In genomic region chrX:118459494-118459893, GRCh38 we compare ENCODE assay signal across 8 cellular contexts. TPM values are rescaled to one million over a fixed set of nuclear protein-coding genes. Genes with fewer than 3 reads are reported as not detected.
DNase-seq lines count a peak whose midpoint lies in the region; ATAC-seq and TF ChIP-seq lines count a peak whose summit lies in the region.

No MANE protein-coding gene starts in this region.

- TF ChIP-seq CTCF in AG04450 (IDR thresholded peaks at IDR 0.05; ENCODE audit: low read depth, low read length) (peak; percentile 69), PC-3 (conservative IDR thresholded peaks at IDR 0.05; ENCODE audit: low read depth, low read length) (peak; percentile 73), chondrocyte (IDR thresholded peaks at IDR 0.05) (peak; percentile 81), mesothelial cell of epicardium (IDR thresholded peaks at IDR 0.05; ENCODE audit: unreplicated experiment) (peak; percentile 49)

- no peaks in the 10 kb centered on the region for H3K36me3 Mint-ChIP-seq in chondrocyte (ENCODE audit: low read depth)
- no peaks in the 10 kb centered on the region for H3K36me3 Mint-ChIP-seq in mesothelial cell of epicardium

- H3K9me3 Mint-ChIP-seq in chondrocyte (ENCODE audit: low read depth), result no peaks in the 10 kb centered on the region
- H3K9me3 Mint-ChIP-seq in mesothelial cell of epicardium, result peaks cover 5% of the 10 kb centered on the region

- no peak overlapping the region for H3K4me2 ChIP-seq in PC-3 (ENCODE audit: low read length)

- ATAC-seq in PC-3, result peak; percentile 81

- H2AFZ ChIP-seq in PC-3 (ENCODE audit: low read length), result no peak overlapping the region

- CTCF ChIA-PET in AG04450 (lab: Charles Lee), result interaction anchor here (0.6 to 5.4 kb wide), 28 partner anchors 8 to 343 kb away, joined by 3 to 146 read pairs (median 4); no protein-coding TSS in a partner anchor
- CTCF ChIA-PET in PC-3 (lab: Charles Lee), result interaction anchor here (0.6 to 2.0 kb wide), 5 partner anchors 14 to 143 kb away, joined by 3 to 30 read pairs (median 3); no protein-coding TSS in a partner anchor

- H3K9ac ChIP-seq in PC-3 (ENCODE audit: low read length), result no peak overlapping the region

- no peaks in the 10 kb centered on the region for H4K20me1 ChIP-seq in PC-3 (ENCODE audit: low read length)

- no peak overlapping the region for H3K27ac Mint-ChIP-seq in chondrocyte (ENCODE audit: unreplicated experiment)
- no peak overlapping the region for H3K27ac Mint-ChIP-seq in mesothelial cell of epicardium

- POLR2A ChIA-PET in AG04450 (lab: Yijun Ruan, JAX) (interaction anchor here (1.0 to 1.3 kb wide), 2 partner anchors 36 to 142 kb away, joined by 3 to 4 read pairs; partner anchors contain the start of gene DOCK11), PC-3 (lab: Charles Lee; ENCODE audit: unreplicated experiment) (no interaction called here)

- H3K4me3 ChIP-seq in AG04450 (ENCODE audit: low read depth, low read length) (no peak overlapping the region), PC-3 (ENCODE audit: low read length) (no peak overlapping the region)

- H3K27me3 ChIP-seq in AG04450 (ENCODE audit: control insufficient read depth, insufficient read depth, low read length) (no peaks in the 10 kb centered on the region), PC-3 (ENCODE audit: low read length) (no peaks in the 10 kb centered on the region)

- H3K4me1 Mint-ChIP-seq in chondrocyte (ENCODE audit: low read depth) (peaks cover 4% of the 10 kb centered on the region), mesothelial cell of epicardium (no peaks in the 10 kb centered on the region)

- no peaks in the 10 kb centered on the region for H3K4me1 ChIP-seq in PC-3 (ENCODE audit: insufficient read depth, low read length)

- H3K9me2 ChIP-seq in PC-3 (replicated peaks; ENCODE audit: low read length), result no peaks in the 10 kb centered on the region

- DNase-seq in AG04450 (ENCODE audit: low read depth, low spot score), result no peak
- peak; percentile 1 for DNase-seq in GF-D8 (lab: John Stamatoyannopoulos, UW)
- peak; percentile 4 for DNase-seq in HS-27A (ENCODE audit: low read depth)
- peak; percentile 52 for DNase-seq in PC-3
- DNase-seq in chondrocyte (ENCODE audit: low spot score), result no peak
- no peak for DNase-seq in mesothelial cell of epicardium (ENCODE audit: low spot score in 2 of 2, unreplicated experiment in 2 of 2)
- no peak for DNase-seq in posterior cingulate gyrus
- no peak for DNase-seq in activated gamma-delta T cell (lab: John Stamatoyannopoulos, UW)

- no TSS peak for BruUV-seq in PC-3 (replicated peaks; lab: Mats Ljungman, UMichigan)

- H3K27me3 Mint-ChIP-seq in chondrocyte (ENCODE audit: low read depth), result no peaks in the 10 kb centered on the region
- no peaks in the 10 kb centered on the region for H3K27me3 Mint-ChIP-seq in mesothelial cell of epicardium (ENCODE audit: low read depth)

- H3K4me3 Mint-ChIP-seq in chondrocyte (ENCODE audit: unreplicated experiment) (no peak overlapping the region), mesothelial cell of epicardium (no peak overlapping the region)

- H3K36me3 ChIP-seq in PC-3 (ENCODE audit: low read depth, low read length), result no peaks in the 10 kb centered on the region

- H3K9me3 ChIP-seq in AG04450 (ENCODE audit: control insufficient read depth, insufficient read depth, low read length), result no peaks in the 10 kb centered on the region
- no peaks in the 10 kb centered on the region for H3K9me3 ChIP-seq in PC-3 (ENCODE audit: low read length)

- H3K27ac ChIP-seq in AG04450 (ENCODE audit: low read depth, low read length) (no peak overlapping the region), PC-3 (ENCODE audit: low read length) (no peak overlapping the region)

- no peaks in the 10 kb centered on the region for H3K79me2 ChIP-seq in PC-3 (ENCODE audit: low read length)

- H3F3A ChIP-seq in PC-3 (ENCODE audit: low read length, unreplicated experiment), result no peaks in the 10 kb centered on the region

- intact Hi-C loops in PC-3 (cut with micrococcal nuclease) (loop anchor here (1.0 kb wide), 1 partner anchor 142 kb away; no protein-coding TSS in a partner anchor), posterior cingulate gyrus (cut with DNase I) (loop anchor here (2.0 kb wide), 1 partner anchor 141 kb away; no protein-coding TSS in a partner anchor)

RNA-seq across cellular contexts. Expression of gene DOCK11, which starts 36.1 kb away (rescaled TPM):
- polyA plus RNA-seq in AG04450 (2011; rRNA removed), result 20.7 and 26.4 TPM in 2 replicates
- 17.2 and 28.4 TPM in 2 replicates for polyA minus RNA-seq in AG04450 (2011; rRNA and poly(A)+ RNA removed)
- total RNA-seq in PC-3 (2014; rRNA removed) (3.0 TPM in 2 replicates), chondrocyte (13.7 to 25.0 TPM (median 22.1 TPM) in 3 replicates), mesothelial cell of epicardium (53.6 to 58.2 TPM (median 56.7 TPM) in 3 replicates)

Comparison
In these comparisons a context has a peak if more than half of its experiments do, and no peak if none do; other contexts are left out.
1. DNase-seq: peak in GF-D8 (single experiment), HS-27A (single experiment) and PC-3 (single experiment); none in AG04450 (single experiment), chondrocyte (single experiment), mesothelial cell of epicardium (0 of 2), posterior cingulate gyrus (0 of 10) and activated gamma-delta T cell (single experiment).
2. Peak in every context shown above with its lines, with median percentiles within 50 percentile points of each other: CTCF ChIP-seq.